ENCODE assay signal across 8 cellular contexts in genomic region chr7:44200699-44201461, GRCh38. TPM values are rescaled to one million over a fixed set of nuclear protein-coding genes. Genes with fewer than 3 reads are reported as not detected.
DNase-seq lines count a peak whose midpoint lies in the region; ATAC-seq and TF ChIP-seq lines count a peak whose summit lies in the region.

Gene YKT6 (plus strand): TSS chr7:44200978. CDS start chr7:44201136, 158 bp downstream.

- H3K27ac Mint-ChIP-seq in neural progenitor cell: no peak within 1 kb of the TSS

- no peaks in the 10 kb centered on the region for H3K9me2 ChIP-seq in MM.1S (replicated peaks; ENCODE audit: insufficient read depth, low read length)

- TF ChIP-seq CTCF in MM.1S (IDR thresholded peaks at IDR 0.05; ENCODE audit: low read length) (peak; percentile 56), foreskin keratinocyte (conservative IDR thresholded peaks at IDR 0.05) (peak; percentile 75), neural progenitor cell (IDR thresholded peaks at IDR 0.05) (peak; percentile 61)

- H3K9me3 ChIP-seq in MM.1S (replicated peaks; ENCODE audit: insufficient read depth, low read length) (no peaks in the 10 kb centered on the region), neural progenitor cell (ENCODE audit: low read depth) (no peaks in the 10 kb centered on the region)

- no peaks in the 10 kb centered on the region for H3K27me3 ChIP-seq in MM.1S (replicated peaks; ENCODE audit: insufficient read depth, low read length)
- no peaks in the 10 kb centered on the region for H3K27me3 ChIP-seq in foreskin keratinocyte
- peaks cover 17% of the 10 kb centered on the region for H3K27me3 ChIP-seq in neural progenitor cell

- H3K4me1 ChIP-seq in MM.1S (ENCODE audit: low read length) (0 out of 2 replicates have a peak, but pooled peaks cover 3% of the 10 kb centered on the region), foreskin keratinocyte (no peaks in the 10 kb centered on the region), neural progenitor cell (peaks cover 9% of the 10 kb centered on the region)

- H3K27me3 Mint-ChIP-seq in neural progenitor cell (ENCODE audit: insufficient read depth, low read depth): no peaks in the 10 kb centered on the region

- H3K4me2 ChIP-seq in MM.1S (ENCODE audit: low read depth, low read length) (peak within 1 kb of the TSS; percentile 44), neural progenitor cell (peak within 1 kb of the TSS; percentile 88)

- H3K9me3 Mint-ChIP-seq in neural progenitor cell: no peaks in the 10 kb centered on the region

- ATAC-seq in foreskin keratinocyte: peak; percentile 97

- DNase-seq in GF-D8 (lab: John Stamatoyannopoulos, UW): peak; percentile 95
- peak; percentile 93 for DNase-seq in HCEC 1CT
- peak; percentile 98 for DNase-seq in MM.1S
- DNase-seq in SIG-M5 (lab: John Stamatoyannopoulos, UW): peak; percentile 55
- peak; percentile 93 for DNase-seq in activated gamma-delta T cell treated with Interleukin-2 at 50 U/mL for 16 hours
- peak; percentile 83 to 93 for DNase-seq in foreskin keratinocyte
- DNase-seq in neural progenitor cell (ENCODE audit: low spot score): peak; percentile 95
- DNase-seq in stromal cell of bone marrow (ENCODE audit: low read depth): peak; percentile 86

- H3K4me1 Mint-ChIP-seq in neural progenitor cell: peaks cover 17% of the 10 kb centered on the region

- H3F3A ChIP-seq in MM.1S (ENCODE audit: insufficient read depth, low read length): no peaks in the 10 kb centered on the region
- H3F3A ChIP-seq in neural progenitor cell (ENCODE audit: low read depth): peaks cover 3% of the 10 kb centered on the region

- H3K36me3 ChIP-seq in MM.1S (replicated peaks; ENCODE audit: insufficient read depth, low read length) (peaks cover 5% of the 10 kb centered on the region; the same call in 1 of the 2 replicates), neural progenitor cell (no peaks in the 10 kb centered on the region)

- peaks cover 2% of the 10 kb centered on the region for H3K36me3 Mint-ChIP-seq in neural progenitor cell

- H3K9ac ChIP-seq in MM.1S (ENCODE audit: low read length): peak within 1 kb of the TSS; percentile 83
- H3K9ac ChIP-seq in neural progenitor cell: peak within 1 kb of the TSS; percentile 86

- H4K20me1 ChIP-seq in MM.1S (ENCODE audit: insufficient read depth, low read length): no peaks in the 10 kb centered on the region
- H4K20me1 ChIP-seq in neural progenitor cell (ENCODE audit: low read depth): peaks cover 25% of the 10 kb centered on the region

- H2AFZ ChIP-seq in MM.1S (ENCODE audit: low read length) (peak within 1 kb of the TSS; percentile 86), neural progenitor cell (replicated peaks) (peak within 1 kb of the TSS; percentile 80)

- peak within 1 kb of the TSS; percentile 98 for H3K4me3 ChIP-seq in MM.1S (ENCODE audit: low read length)
- peak within 1 kb of the TSS; percentile 96 for H3K4me3 ChIP-seq in neural progenitor cell

- H3K79me2 ChIP-seq in MM.1S (ENCODE audit: low read length) (peaks cover 48% of the 10 kb centered on the region), neural progenitor cell (ENCODE audit: low read depth) (peaks cover 35% of the 10 kb centered on the region)

- peak within 1 kb of the TSS; percentile 91 for H3K4me3 Mint-ChIP-seq in neural progenitor cell

- H3K27ac ChIP-seq in MM.1S (ENCODE audit: low read length): no peak within 1 kb of the TSS
- H3K27ac ChIP-seq in foreskin keratinocyte: peak within 1 kb of the TSS; percentile 62
- H3K27ac ChIP-seq in neural progenitor cell: no peak within 1 kb of the TSS

RNA-seq across cellular contexts. Expression of gene YKT6, which starts in this region (rescaled TPM):
- 103 and 108 TPM in 2 replicates for total RNA-seq in foreskin keratinocyte
- polyA plus RNA-seq in foreskin keratinocyte: 98.0 and 104 TPM in 2 replicates
- total RNA-seq in neural progenitor cell (ENCODE audit: low replicate concordance): 43.8 and 69.2 TPM in 2 replicates
